Comparison of ENCODE assay signal across 8 cellular contexts in the genomic region with DNA sequence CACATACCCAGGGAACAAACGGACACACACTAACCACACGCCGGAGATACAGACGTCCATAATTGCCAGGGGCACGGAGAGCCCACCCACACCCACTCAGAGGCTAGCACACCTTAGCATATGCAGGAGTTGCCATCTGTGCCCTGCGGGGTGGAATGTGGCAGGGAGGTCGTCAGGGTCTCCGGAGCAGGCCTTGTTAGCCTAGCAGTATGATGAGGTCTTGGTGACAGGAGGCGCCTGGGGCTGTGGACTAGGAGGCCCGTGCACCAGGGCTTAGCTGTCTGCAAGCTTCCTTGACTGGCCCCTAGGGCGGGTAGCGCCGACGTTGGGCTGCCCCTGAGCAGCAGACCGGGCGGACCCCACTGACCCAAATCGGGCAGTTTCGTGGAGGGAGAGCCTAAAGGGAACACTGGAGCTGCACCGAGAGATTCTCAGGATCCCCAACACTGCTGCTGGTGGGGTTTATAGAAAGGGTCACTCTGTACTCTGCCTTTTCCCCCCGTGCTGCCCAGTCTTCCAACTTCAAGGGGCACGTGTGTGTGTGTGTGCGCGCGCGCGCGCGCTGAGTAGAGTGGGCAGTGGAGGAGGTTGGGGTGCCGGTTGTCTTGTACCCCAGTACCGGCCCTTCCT. TPM values are rescaled to one million over a fixed set of nuclear protein-coding genes. Genes with fewer than 3 reads are reported as not detected.
A peak's percentile ranks its signal among the peaks of the same experiment; 100 is the strongest.
DNase-seq lines count a peak whose midpoint lies in the region; ATAC-seq and TF ChIP-seq lines count a peak whose summit lies in the region.

No MANE protein-coding gene starts in this region.

- H3K4me1 ChIP-seq in osteoblast (ENCODE audit: insufficient read depth, low read length): peaks cover 31% of the 10 kb centered on the region

- H4K20me1 ChIP-seq in osteoblast (ENCODE audit: insufficient read depth, low read length): peaks cover 4% of the 10 kb centered on the region

- no peak for ATAC-seq in GM18498 (IDR thresholded peaks at IDR 0.05; ENCODE audit: unreplicated experiment)

- DNase-seq in SHP77 (lab: John Stamatoyannopoulos, UW): peak; percentile 20 to 29
- DNase-seq in SHP77 treated with DMSO at 0.1 percent for 48 hours (lab: John Stamatoyannopoulos, UW): no peak
- peak; percentile 73 for DNase-seq in NCI-H526 treated with DMSO at 0.1 percent for 48 hours (lab: John Stamatoyannopoulos, UW)
- no peak for DNase-seq in cardiac fibroblast (ENCODE audit: low read depth in 2 of 2)
- DNase-seq in osteoblast (ENCODE audit: insufficient read length, low spot score, missing footprints): peak; percentile 84
- DNase-seq in NCI-H2107 treated with DMSO at 0.1 percent for 48 hours (lab: John Stamatoyannopoulos, UW; ENCODE audit: unreplicated experiment): no peak
- DNase-seq in mucosa of gallbladder (ENCODE audit: low spot score): no peak

- no peak for TF ChIP-seq CTCF in cardiac fibroblast (IDR thresholded peaks at IDR 0.05; ENCODE audit: low read depth, low read length)
- no peak for TF ChIP-seq CTCF in osteoblast (IDR thresholded peaks at IDR 0.05; ENCODE audit: extremely low read depth, low read depth, low read length)

- H2AFZ ChIP-seq in osteoblast (ENCODE audit: low read length): no peak overlapping the region

- H3K4me2 ChIP-seq in osteoblast (ENCODE audit: insufficient read depth, low read length): peak overlapping the region; percentile 93

- H3K4me3 ChIP-seq in cardiac fibroblast (replicated peaks in 1 of 2; ENCODE audit: low read depth in 2 of 2, low read length in 2 of 2) (peak overlapping the region; percentile 52 to 72), osteoblast (ENCODE audit: insufficient read depth, low read length) (peak overlapping the region; percentile 79)

- H3K79me2 ChIP-seq in osteoblast (ENCODE audit: insufficient read depth, low read length): no peaks in the 10 kb centered on the region

- no peaks in the 10 kb centered on the region for H3K9me3 ChIP-seq in osteoblast (ENCODE audit: low read depth, low read length)

- no peak overlapping the region for H3K27ac ChIP-seq in osteoblast (ENCODE audit: low read depth, low read length)

- peaks cover 37% of the 10 kb centered on the region for H3K27me3 ChIP-seq in osteoblast (ENCODE audit: insufficient read depth, low read length)

- no peaks in the 10 kb centered on the region for H3K36me3 ChIP-seq in osteoblast (ENCODE audit: insufficient read depth, low read length)

RNA-seq across cellular contexts. Expression of gene STAC3, which starts 9.9 kb away (rescaled TPM):
- total RNA-seq in osteoblast (0.36 and 0.59 TPM in 2 replicates), mucosa of gallbladder (3.6 TPM)

RNA-seq across cellular contexts. Expression of gene SHMT2, which starts 11.5 kb away (rescaled TPM):
- total RNA-seq in osteoblast (384 and 408 TPM in 2 replicates), mucosa of gallbladder (65.1 TPM)

RNA-seq across cellular contexts. Expression of gene NXPH4, which starts 24.4 kb away (rescaled TPM):
- total RNA-seq in osteoblast: 0.88 and 1.1 TPM in 2 replicates
- total RNA-seq in mucosa of gallbladder: 0.83 TPM

Comparison
In these comparisons a context has a peak if more than half of its experiments do, and no peak if none do; other contexts are left out.
1. DNase-seq: peak in SHP77 (2 of 2), NCI-H526 treated with DMSO at 0.1 percent for 48 hours (single experiment) and osteoblast (single experiment); none in SHP77 treated with DMSO at 0.1 percent for 48 hours (single experiment), cardiac fibroblast (0 of 2), NCI-H2107 treated with DMSO at 0.1 percent for 48 hours (single experiment) and mucosa of gallbladder (single experiment).